ENCODE assay signal across 1 cellular context in the genomic region with DNA sequence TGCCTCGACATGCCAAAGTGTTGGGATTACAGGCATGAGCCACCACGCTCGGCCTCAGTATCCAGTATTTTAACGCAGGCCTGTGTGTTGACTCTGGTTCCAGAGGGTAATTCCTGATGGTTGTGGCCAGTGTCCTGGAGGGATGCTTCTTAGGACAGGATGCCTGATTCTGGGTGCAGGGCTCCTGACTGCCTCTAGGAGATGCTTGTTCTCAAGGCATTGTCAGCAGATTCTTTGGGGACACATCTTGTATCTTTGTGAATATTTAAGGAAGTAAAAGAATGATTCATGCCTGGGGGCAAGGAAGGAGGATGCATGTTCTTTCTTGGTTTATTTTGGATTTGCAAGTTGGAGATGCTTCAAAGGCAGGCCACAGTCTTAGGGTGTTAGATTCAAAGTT.
A peak's percentile ranks its signal among the peaks of the same experiment; 100 is the strongest.
TF ChIP-seq lines count a peak whose summit lies in the region.

No MANE protein-coding gene starts in this region.

TF ChIP-seq in IMR-90, 13 proteins besides CTCF, POLR2A, EP300 and RAD21:
- no peak for TF ChIP-seq MXI1 (IDR thresholded peaks at IDR 0.05; ENCODE audit: borderline replicate concordance, low read depth, low read length)
- TF ChIP-seq SMC3 (IDR thresholded peaks at IDR 0.05; ENCODE audit: low read depth, low read length), result no peak
- peak; percentile 51 for TF ChIP-seq MAFK (IDR thresholded peaks at IDR 0.05; ENCODE audit: low read depth, low read length)
- TF ChIP-seq, protein P1, sequence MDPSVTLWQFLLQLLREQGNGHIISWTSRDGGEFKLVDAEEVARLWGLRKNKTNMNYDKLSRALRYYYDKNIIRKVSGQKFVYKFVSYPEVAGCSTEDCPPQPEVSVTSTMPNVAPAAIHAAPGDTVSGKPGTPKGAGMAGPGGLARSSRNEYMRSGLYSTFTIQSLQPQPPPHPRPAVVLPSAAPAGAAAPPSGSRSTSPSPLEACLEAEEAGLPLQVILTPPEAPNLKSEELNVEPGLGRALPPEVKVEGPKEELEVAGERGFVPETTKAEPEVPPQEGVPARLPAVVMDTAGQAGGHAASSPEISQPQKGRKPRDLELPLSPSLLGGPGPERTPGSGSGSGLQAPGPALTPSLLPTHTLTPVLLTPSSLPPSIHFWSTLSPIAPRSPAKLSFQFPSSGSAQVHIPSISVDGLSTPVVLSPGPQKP (IDR thresholded peaks at IDR 0.05; ENCODE audit: borderline replicate concordance, low read depth, low read length), result no peak
